Comparison of ENCODE assay signal across 7 cellular contexts in the genomic region with DNA sequence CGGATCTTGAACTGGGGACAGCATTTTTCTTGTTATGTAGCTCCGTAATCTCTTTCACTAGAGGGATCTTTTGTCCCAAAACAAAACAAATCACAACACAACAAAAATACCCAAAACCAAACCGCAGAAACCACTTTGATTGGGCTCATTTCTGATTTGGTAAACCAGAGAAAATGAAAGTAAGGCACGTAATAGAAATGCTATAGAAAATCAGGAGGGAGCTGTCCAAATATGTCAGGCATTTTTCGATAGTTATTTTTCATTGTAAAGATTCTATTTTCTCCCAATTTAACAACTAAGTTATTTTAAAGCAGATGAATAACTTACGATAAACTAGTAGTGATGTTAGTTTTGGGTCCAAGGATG. TPM values are rescaled to one million over a fixed set of nuclear protein-coding genes. Genes with fewer than 3 reads are reported as not detected.
DNase-seq lines count a peak whose midpoint lies in the region; TF ChIP-seq lines count a peak whose summit lies in the region.

No MANE protein-coding gene starts in this region.

- no peaks in the 10 kb centered on the region for H3K9me3 Mint-ChIP-seq in activated CD4-positive, alpha-beta memory T cell treated with anti-CD3 and anti-CD28 coated beads, Interleukin-2, amount 10 ng/mL, durations not matched to agents 7 days and 5 days
- H3K9me3 Mint-ChIP-seq in glutamatergic neuron (ENCODE audit: unreplicated experiment) = peaks cover 2% of the 10 kb centered on the region

- intact Hi-C loops in spleen (cut with DNase I; ENCODE audit: low total_unique reads) = no loop called here

- peaks cover 0 to 82% (median 19%) of the 10 kb centered on the region in 7 donors for H3K27me3 ChIP-seq in spleen (replicated peaks in 1 of 7)

- peaks cover 11% of the 10 kb centered on the region for H3K4me1 Mint-ChIP-seq in activated CD4-positive, alpha-beta memory T cell treated with anti-CD3 and anti-CD28 coated beads, Interleukin-2, amount 10 ng/mL, durations not matched to agents 7 days and 5 days
- peaks cover 4% of the 10 kb centered on the region for H3K4me1 Mint-ChIP-seq in glutamatergic neuron (ENCODE audit: low read depth, unreplicated experiment)

- no peak overlapping the region for H3K27ac Mint-ChIP-seq in activated CD4-positive, alpha-beta memory T cell treated with anti-CD3 and anti-CD28 coated beads, Interleukin-2, amount 10 ng/mL, durations not matched to agents 7 days and 5 days
- H3K27ac Mint-ChIP-seq in glutamatergic neuron (ENCODE audit: unreplicated experiment) = no peak overlapping the region

- peaks cover 5 to 35% (median 21%) of the 10 kb centered on the region in 6 donors for H3K4me1 ChIP-seq in spleen

- no peak overlapping the region for H3K27ac ChIP-seq in spleen

- WGBS in spleen, 5 donors = 12 to 16% (median 13%) methylated on average over 6 of the region's 6 CpGs

- H3K36me3 ChIP-seq in spleen = no peaks in the 10 kb centered on the region

- peak overlapping the region; percentile 37 for H3K4me3 Mint-ChIP-seq in activated CD4-positive, alpha-beta memory T cell treated with anti-CD3 and anti-CD28 coated beads, Interleukin-2, amount 10 ng/mL, durations not matched to agents 7 days and 5 days
- peak overlapping the region; percentile 87 for H3K4me3 Mint-ChIP-seq in glutamatergic neuron (ENCODE audit: unreplicated experiment)

- TF ChIP-seq CTCF in glutamatergic neuron (IDR thresholded peaks at IDR 0.05; ENCODE audit: partially characterized antibody, unreplicated experiment) = no peak
- TF ChIP-seq CTCF in spleen (IDR thresholded peaks at IDR 0.05 in 8 of 11, conservative IDR thresholded peaks at IDR 0.05 in 3 of 11) = no peak

- peaks cover 8% of the 10 kb centered on the region for H3K36me3 Mint-ChIP-seq in activated CD4-positive, alpha-beta memory T cell treated with anti-CD3 and anti-CD28 coated beads, Interleukin-2, amount 10 ng/mL, durations not matched to agents 7 days and 5 days (ENCODE audit: low read depth)
- H3K36me3 Mint-ChIP-seq in glutamatergic neuron (ENCODE audit: unreplicated experiment) = no peaks in the 10 kb centered on the region

- peaks cover 37% of the 10 kb centered on the region for H3K27me3 Mint-ChIP-seq in activated CD4-positive, alpha-beta memory T cell treated with anti-CD3 and anti-CD28 coated beads, Interleukin-2, amount 10 ng/mL, durations not matched to agents 7 days and 5 days
- H3K27me3 Mint-ChIP-seq in glutamatergic neuron (ENCODE audit: unreplicated experiment) = peaks cover 9% of the 10 kb centered on the region

- TF ChIP-seq POLR2A in spleen (IDR thresholded peaks at IDR 0.05) = no peak

- CTCF ChIA-PET in activated CD4-positive, alpha-beta memory T cell treated with anti-CD3 and anti-CD28 coated beads, Interleukin-2, amount 10 ng/mL, durations not matched to agents 7 days and 5 days (lab: Charles Lee) = no interaction called here

- H3K9me3 ChIP-seq in spleen = no peaks in the 10 kb centered on the region

- DNase-seq in HCEC 1CT = peak; percentile 56
- no peak for DNase-seq in activated CD4-positive, alpha-beta memory T cell treated with anti-CD3 and anti-CD28 coated beads, Interleukin-2, amount 10 ng/mL, durations not matched to agents 7 days and 5 days
- no peak for DNase-seq in glutamatergic neuron
- no peak for DNase-seq in spleen
- DNase-seq in cerebellar nuclear complex (lab: John Stamatoyannopoulos, UW) = no peak
- DNase-seq in NCI-H524 (lab: John Stamatoyannopoulos, UW) = no peak
- DNase-seq in HK-2 (ENCODE audit: unreplicated experiment) = no peak

- POLR2A ChIA-PET in activated CD4-positive, alpha-beta memory T cell treated with anti-CD3 and anti-CD28 coated beads, Interleukin-2, amount 10 ng/mL, durations not matched to agents 7 days and 5 days (lab: Charles Lee) = no interaction called here

- H3K4me3 ChIP-seq in spleen = peak overlapping the region in 7 of 8 donors; percentile 27 to 81 (median 59)

RNA-seq across cellular contexts. Expression of gene B3GALT1, which starts 2.0 kb away (rescaled TPM):
- not detected for total RNA-seq in activated CD4-positive, alpha-beta memory T cell treated with anti-CD3 and anti-CD28 coated beads, Interleukin-2, amount 10 ng/mL, durations not matched to agents 7 days and 5 days
- total RNA-seq in glutamatergic neuron (ENCODE audit: unreplicated experiment) (2.4 TPM), spleen (under 1 TPM; 0.25 to 0.91 (median 0.59) TPM)
- polyA plus RNA-seq in spleen = under 1 TPM; 0.09 to 0.26 (median 0.11) TPM
